In the genomic region with DNA sequence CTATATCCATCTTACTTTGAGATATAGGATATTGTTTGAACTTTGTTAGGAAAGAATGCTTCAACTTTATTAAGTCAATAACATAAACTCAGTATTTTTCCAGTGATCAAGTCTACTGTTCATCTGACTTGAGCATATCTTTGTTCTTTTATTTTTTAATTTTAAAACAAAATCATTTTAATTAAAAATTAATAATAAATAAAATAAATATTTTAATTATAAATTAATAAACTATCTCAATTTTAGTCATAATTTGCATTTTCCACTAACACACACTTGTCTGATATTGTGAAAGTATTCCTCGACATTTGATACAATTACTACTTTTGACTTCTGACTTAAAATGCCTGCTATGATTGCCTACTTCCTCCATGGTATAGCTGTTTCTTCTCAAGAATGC, we compare ENCODE assay signal across 23 cellular contexts.
DNase-seq lines count a peak whose midpoint lies in the region; ATAC-seq, FAIRE-seq and TF ChIP-seq lines count a peak whose summit lies in the region.
"Had no signal": no experiment of that assay in that cellular context is flagged by ENCODE, and none has a peak within 500 bp of the region (broad histone marks: within the 10 kb centered on the region; RNA-seq: fewer than 3 reads in every experiment).

No MANE protein-coding gene starts in this region.

- DNase-seq in A549 (ENCODE audit: low read depth in 1 of 2, low spot score in 1 of 2) (no peak), kidney (no peak), NOMO-1 (lab: John Stamatoyannopoulos, UW; ENCODE audit: unreplicated experiment in 2 of 2) (no peak), GF-D8 (lab: John Stamatoyannopoulos, UW) (no peak), GOT3 (lab: John Stamatoyannopoulos, UW) (no peak)
- no peak for DNase-seq in stimulated activated CD4-positive, alpha-beta T cell treated with anti-CD3 and anti-CD28 coated beads, Interleukin-12 subunit alpha, Interleukin-12 subunit beta, amount 100 ng/mL, for 4 hours
- DNase-seq: 8988T; AML-193; CD4-positive, alpha-beta T cell; CD8-positive, alpha-beta memory T cell; COR-L47; DMS 273 treated with DMSO at 0.1 percent for 48 hours; DMS153; DMS53; DMS79; DND-41; EL had no signal

- H3K9ac ChIP-seq in kidney (ENCODE audit: low read length in 2 of 2), result no peak overlapping the region
- H3K9ac ChIP-seq: BLaER1 treated with 17β-estradiol and CSF1 and Interleukin-3, amounts not matched to agents 10 nM and 100 nM had no signal

- ATAC-seq in A549, result no peak

- H3K27ac ChIP-seq in A549 (no peak overlapping the region), kidney (ENCODE audit: low read depth in 2 of 2, low read length in 2 of 2) (no peak overlapping the region)
- H3K27ac ChIP-seq: BLaER1 treated with 17β-estradiol and CSF1 and Interleukin-3, amounts not matched to agents 10 nM and 100 nM; C4-2B had no signal

- no peak for TF ChIP-seq RAD21 in A549 (conservative IDR thresholded peaks at IDR 0.05 in 1 of 2, IDR thresholded peaks at IDR 0.05 in 1 of 2)

- 3% methylated on average over 1 of the region's 1 CpG for WGBS in A549 (ENCODE audit: missing lambda C conversion rate)

- POLR2A ChIA-PET in A549 (lab: Yijun Ruan, JAX), result no interaction called here

- H3K9me3 ChIP-seq in A549 (no peaks in the 10 kb centered on the region), kidney (ENCODE audit: control insufficient read depth in 1 of 2, low read length in 2 of 2) (no peaks in the 10 kb centered on the region)
- H3K9me3 ChIP-seq: BLaER1 treated with 17β-estradiol and CSF1 and Interleukin-3, amounts not matched to agents 10 nM and 100 nM had no signal

- no peak for TF ChIP-seq CTCF in A549 (IDR thresholded peaks at IDR 0.05)
- no peak for TF ChIP-seq CTCF in kidney (IDR thresholded peaks at IDR 0.05; ENCODE audit: borderline replicate concordance, extremely low read depth, insufficient read depth)

- no peaks in the 10 kb centered on the region for H3K4me1 ChIP-seq in A549
- H3K4me1 ChIP-seq in kidney (ENCODE audit: control insufficient read depth in 1 of 2, insufficient read depth in 1 of 2, low read depth in 1 of 2, low read length in 2 of 2), result no peaks in the 10 kb centered on the region
- H3K4me1 ChIP-seq: BLaER1 treated with 17β-estradiol and CSF1 and Interleukin-3, amounts not matched to agents 10 nM and 100 nM had no signal

- no peaks in the 10 kb centered on the region for H3K36me3 ChIP-seq in kidney (ENCODE audit: control insufficient read depth in 1 of 2, insufficient read depth in 2 of 2, low read length in 2 of 2)
- H3K36me3 ChIP-seq: BLaER1 treated with 17β-estradiol and CSF1 and Interleukin-3, amounts not matched to agents 10 nM and 100 nM had no signal

- FAIRE-seq in A549 (lab: Jason Lieb, UNC) (no peak), G401.6 (lab: Jason Lieb, UNC) (peak; percentile 34), colon (lab: Jason Lieb, UNC) (peak; percentile 21), kidney (lab: Jason Lieb, UNC) (peak; percentile 3)
- FAIRE-seq: GM12891, GM19239 had no signal

- TF ChIP-seq POLR2A in A549 (IDR thresholded peaks at IDR 0.05; ENCODE audit: low read length), result no peak

- H3K4me3 ChIP-seq in A549 (no peak overlapping the region), kidney (ENCODE audit: low read length in 2 of 2) (no peak overlapping the region)
- H3K4me3 ChIP-seq: BLaER1 treated with 17β-estradiol and CSF1 and Interleukin-3, amounts not matched to agents 10 nM and 100 nM had no signal

- no peak for TF ChIP-seq EP300 in A549 (IDR thresholded peaks at IDR 0.05)

- peak overlapping the region; percentile 19; the same call in 1 of the 3 replicates for H3K4me2 ChIP-seq in A549
- H3K4me2 ChIP-seq: BLaER1 treated with 17β-estradiol and CSF1 and Interleukin-3, amounts not matched to agents 10 nM and 100 nM had no signal

- intact Hi-C loops in kidney (cut with DNase I), result no loop called here

- CTCF ChIA-PET in A549 (lab: Yijun Ruan, JAX), result no interaction called here

TF ChIP-seq in A549, 52 proteins besides CTCF, POLR2A, EP300 and RAD21:
- TF ChIP-seq JUNB (IDR thresholded peaks at IDR 0.05), result no peak
- TF ChIP-seq FOXS1 (CRISPR knock-in tag; IDR thresholded peaks at IDR 0.05), result no peak
- no peak for TF ChIP-seq TFCP2L1 (CRISPR knock-in tag; IDR thresholded peaks at IDR 0.05)
- no peak for TF ChIP-seq HOXB5 (CRISPR knock-in tag; IDR thresholded peaks at IDR 0.05)
- TF ChIP-seq TP53 (CRISPR knock-in tag; IDR thresholded peaks at IDR 0.05), result no peak
- TF ChIP-seq, protein P1, sequence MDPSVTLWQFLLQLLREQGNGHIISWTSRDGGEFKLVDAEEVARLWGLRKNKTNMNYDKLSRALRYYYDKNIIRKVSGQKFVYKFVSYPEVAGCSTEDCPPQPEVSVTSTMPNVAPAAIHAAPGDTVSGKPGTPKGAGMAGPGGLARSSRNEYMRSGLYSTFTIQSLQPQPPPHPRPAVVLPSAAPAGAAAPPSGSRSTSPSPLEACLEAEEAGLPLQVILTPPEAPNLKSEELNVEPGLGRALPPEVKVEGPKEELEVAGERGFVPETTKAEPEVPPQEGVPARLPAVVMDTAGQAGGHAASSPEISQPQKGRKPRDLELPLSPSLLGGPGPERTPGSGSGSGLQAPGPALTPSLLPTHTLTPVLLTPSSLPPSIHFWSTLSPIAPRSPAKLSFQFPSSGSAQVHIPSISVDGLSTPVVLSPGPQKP (IDR thresholded peaks at IDR 0.05; ENCODE audit: low read depth, low read length), result no peak
- TF ChIP-seq SREBF2 (IDR thresholded peaks at IDR 0.05), result no peak
- no peak for TF ChIP-seq FOSL2 (IDR thresholded peaks at IDR 0.05)
- no peak for TF ChIP-seq FOSL2 (CRISPR knock-in tag; IDR thresholded peaks at IDR 0.05)
- TF ChIP-seq HDAC2 (IDR thresholded peaks at IDR 0.05), result no peak
- TF ChIP-seq, protein P2, sequence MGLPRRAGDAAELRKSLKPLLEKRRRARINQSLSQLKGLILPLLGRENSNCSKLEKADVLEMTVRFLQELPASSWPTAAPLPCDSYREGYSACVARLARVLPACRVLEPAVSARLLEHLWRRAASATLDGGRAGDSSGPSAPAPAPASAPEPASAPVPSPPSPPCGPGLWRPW (IDR thresholded peaks at IDR 0.05), result no peak
- no peak for TF ChIP-seq HEYL (CRISPR knock-in tag; IDR thresholded peaks at IDR 0.05)
- no peak for TF ChIP-seq CEBPB (IDR thresholded peaks at IDR 0.05)
